22 cellular contexts compared by ENCODE assay signal in the genomic region with DNA sequence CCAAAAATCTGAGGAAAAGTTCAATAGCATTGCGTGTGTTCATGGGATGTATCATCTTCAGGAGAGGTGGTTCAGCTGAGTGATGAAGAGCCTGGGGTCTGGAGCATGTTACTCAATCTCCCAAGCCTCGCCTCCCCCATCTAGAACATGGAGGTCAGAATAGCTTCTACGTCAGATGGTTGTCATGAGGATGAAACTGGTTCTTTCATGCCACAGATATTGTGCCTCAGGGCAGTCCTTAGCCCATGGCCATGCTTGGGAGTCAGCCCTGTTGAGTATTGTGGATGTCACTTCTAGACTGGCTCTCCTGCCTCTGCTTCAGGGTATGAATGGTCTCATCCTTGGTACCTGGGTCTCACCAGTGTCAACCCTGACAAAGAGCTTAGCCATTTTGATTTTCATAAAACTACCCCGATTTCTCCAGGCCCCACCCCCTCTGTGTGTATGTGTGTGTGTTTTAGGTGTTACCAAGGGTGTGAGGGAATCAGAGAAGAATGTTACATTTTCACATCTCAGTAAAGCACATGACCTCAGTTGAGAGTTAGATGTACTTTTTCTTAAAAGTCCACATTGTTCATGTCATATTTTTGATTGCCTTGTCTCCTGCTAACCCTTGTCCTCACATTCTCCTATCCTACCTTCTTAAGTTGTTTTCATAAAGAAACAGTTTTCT.
DNase-seq lines count a peak whose midpoint lies in the region; ATAC-seq and TF ChIP-seq lines count a peak whose summit lies in the region.
"Had no signal": no experiment of that assay in that cellular context is flagged by ENCODE, and none has a peak within 500 bp of the region (broad histone marks: within the 10 kb centered on the region; RNA-seq: fewer than 3 reads in every experiment).

No MANE protein-coding gene starts in this region.

- H3K9me3 ChIP-seq in mammary epithelial cell (replicated peaks; ENCODE audit: insufficient read depth, low read length) (no peaks in the 10 kb centered on the region), esophagus squamous epithelium (no peaks in the 10 kb centered on the region), neural cell (ENCODE audit: low read length) (no peaks in the 10 kb centered on the region), transverse colon (no peaks in the 10 kb centered on the region)

- H2AFZ ChIP-seq in mammary epithelial cell (ENCODE audit: low read depth, low read length) (peak overlapping the region; percentile 25), neural cell (ENCODE audit: low read depth, low read length) (no peak overlapping the region)
- H2AFZ ChIP-seq: PC-9 had no signal

- no peaks in the 10 kb centered on the region for H3K79me2 ChIP-seq in mammary epithelial cell (ENCODE audit: insufficient read depth, low read length)
- H3K79me2 ChIP-seq in neural cell (replicated peaks; ENCODE audit: insufficient read depth, low read length): no peaks in the 10 kb centered on the region

- no peaks in the 10 kb centered on the region for H3K9me2 ChIP-seq in neural cell (ENCODE audit: insufficient read depth, low read length)

- TF ChIP-seq CTCF in mammary epithelial cell (conservative IDR thresholded peaks at IDR 0.05 in 1 of 2, IDR thresholded peaks at IDR 0.05 in 1 of 2; ENCODE audit: extremely low read depth in 1 of 2, insufficient read depth in 1 of 2, low read depth in 1 of 2, low read length in 2 of 2) (no peak), esophagus squamous epithelium (IDR thresholded peaks at IDR 0.05) (no peak), neural cell (IDR thresholded peaks at IDR 0.05; ENCODE audit: poor library complexity, severe bottlenecking) (no peak), transverse colon (IDR thresholded peaks at IDR 0.05) (no peak)

- no peaks in the 10 kb centered on the region for H3K4me1 Mint-ChIP-seq in activated T-cell treated with anti-CD3 and anti-CD28 coated beads, Interleukin-2, amount 50 U/mL, for 24 hours (ENCODE audit: low read depth)

- DNase-seq in mammary epithelial cell: no peak
- no peak for DNase-seq in esophagus squamous epithelium (lab: John Stamatoyannopoulos, UW)
- DNase-seq in transverse colon: no peak
- no peak for DNase-seq in C1 segment of cervical spinal cord (lab: John Stamatoyannopoulos, UW)
- DNase-seq in activated gamma-delta T cell treated with Interleukin-2 at 50 U/mL for 16 hours: no peak
- DNase-seq in activated T-cell treated with anti-CD3 and anti-CD28 coated beads, Interleukin-2, amount 50 U/mL, for 24 hours: no peak
- DNase-seq: DMS79 treated with DMSO at 0.1 percent for 48 hours, H7, HFFc6, KBM-7, MV-4-11, NCI-H1694 treated with DMSO at 0.1 percent for 48 hours, NCI-H226, NCI-H524, NCI-H82, PC-9, SIG-M5 had no signal

- no TSS peak for BruUV-seq in mammary epithelial cell (replicated peaks; lab: Mats Ljungman, UMichigan)

- 97% methylated on average over 4 of the region's 4 CpGs for WGBS in mammary epithelial cell (ENCODE audit: low coverage, missing lambda C conversion rate)
- WGBS in esophagus squamous epithelium, 2 donors: 93 to 97% methylated on average over 4 of the region's 4 CpGs
- 82 to 100% methylated on average over 1 to 4 of the region's 4 CpGs for WGBS in transverse colon (ENCODE audit: low coverage in 1 of 2), 2 donors

- H3K36me3 Mint-ChIP-seq in activated T-cell treated with anti-CD3 and anti-CD28 coated beads, Interleukin-2, amount 50 U/mL, for 24 hours (ENCODE audit: low read depth): no peaks in the 10 kb centered on the region

- dilution Hi-C loops in mammary epithelial cell (cut with HindIII; ENCODE audit: low sequenced_read_pairs): no loop called here

- H3K27ac Mint-ChIP-seq in activated T-cell treated with anti-CD3 and anti-CD28 coated beads, Interleukin-2, amount 50 U/mL, for 24 hours: no peak overlapping the region
- H3K27ac Mint-ChIP-seq: HFFc6 had no signal

- no peak for TF ChIP-seq RAD21 in neural cell (conservative IDR thresholded peaks at IDR 0.05)

- H3K9ac ChIP-seq in mammary epithelial cell (ENCODE audit: insufficient read depth, low read length) (no peak overlapping the region), neural cell (ENCODE audit: low read length) (no peak overlapping the region)

- no peak overlapping the region for H3K4me2 ChIP-seq in mammary epithelial cell (ENCODE audit: insufficient read depth, low read depth, low read length)
- H3K4me2 ChIP-seq in neural cell (ENCODE audit: low read length): no peak overlapping the region
- H3K4me2 ChIP-seq: PC-9 had no signal

- H3K9me3 Mint-ChIP-seq in activated T-cell treated with anti-CD3 and anti-CD28 coated beads, Interleukin-2, amount 50 U/mL, for 24 hours: no peaks in the 10 kb centered on the region
- H3K9me3 Mint-ChIP-seq: HFFc6 had no signal

- no peaks in the 10 kb centered on the region for H4K20me1 ChIP-seq in mammary epithelial cell (ENCODE audit: insufficient read depth, low read length)
- no peaks in the 10 kb centered on the region for H4K20me1 ChIP-seq in neural cell (ENCODE audit: insufficient read depth)

- H3K4me3 Mint-ChIP-seq in activated T-cell treated with anti-CD3 and anti-CD28 coated beads, Interleukin-2, amount 50 U/mL, for 24 hours: no peak overlapping the region
- H3K4me3 Mint-ChIP-seq: HFFc6 had no signal

- H3K27me3 ChIP-seq in mammary epithelial cell (ENCODE audit: insufficient read depth, low read length) (no peaks in the 10 kb centered on the region), esophagus squamous epithelium (no peaks in the 10 kb centered on the region), neural cell (ENCODE audit: insufficient read depth, low read depth, low read length) (no peaks in the 10 kb centered on the region), transverse colon (no peaks in the 10 kb centered on the region)

- in situ Hi-C loops in mammary epithelial cell (cut with MboI; ENCODE audit: low sequenced_read_pairs in 2 of 2) (no loop called here), transverse colon (cut with MboI; ENCODE audit: low pct_ligation_motif_present in 1 of 4, low pct_unique_long_range_greater_than_20kb in 1 of 4, low sequenced_read_pairs in 3 of 4) (no loop called here)

- H3K4me3 ChIP-seq in mammary epithelial cell (replicated peaks in 1 of 3; ENCODE audit: insufficient read depth in 1 of 3, low read depth in 2 of 3, low read length in 3 of 3): no peak overlapping the region
- H3K4me3 ChIP-seq in esophagus squamous epithelium: no peak overlapping the region
- no peak overlapping the region for H3K4me3 ChIP-seq in neural cell (ENCODE audit: low read length)
- H3K4me3 ChIP-seq in transverse colon: no peak overlapping the region
- H3K4me3 ChIP-seq: PC-9 had no signal

- peaks cover 4% of the 10 kb centered on the region for H3K27me3 Mint-ChIP-seq in activated T-cell treated with anti-CD3 and anti-CD28 coated beads, Interleukin-2, amount 50 U/mL, for 24 hours

- H3K36me3 ChIP-seq in mammary epithelial cell (ENCODE audit: insufficient read depth, low read length) (no peaks in the 10 kb centered on the region), esophagus squamous epithelium (no peaks in the 10 kb centered on the region), neural cell (ENCODE audit: insufficient read depth, low read length) (no peaks in the 10 kb centered on the region), transverse colon (no peaks in the 10 kb centered on the region)

- no peaks in the 10 kb centered on the region for H3F3A ChIP-seq in neural cell (ENCODE audit: insufficient read depth, low read length, poor library complexity, severe bottlenecking)

- CTCF ChIA-PET in mammary epithelial cell (lab: Charles Lee; ENCODE audit: low non-redundant PET): no interaction called here

- ATAC-seq in GM21717 (IDR thresholded peaks at IDR 0.05; ENCODE audit: unreplicated experiment): no peak
- ATAC-seq: HepG2 had no signal

- H3K27ac ChIP-seq in mammary epithelial cell (ENCODE audit: insufficient read depth, low read depth, low read length): no peak overlapping the region
- peak overlapping the region in 3 of 4 donors; percentile 57 to 75 (median 64) for H3K27ac ChIP-seq in esophagus squamous epithelium
- H3K27ac ChIP-seq in neural cell (ENCODE audit: low read length): peak overlapping the region; percentile 50
- H3K27ac ChIP-seq in transverse colon: peak overlapping the region in 3 of 4 donors; percentile 27 to 82 (median 78)
- H3K27ac ChIP-seq: C4-2B, PC-9, RWPE1 had no signal

- H3K4me1 ChIP-seq in mammary epithelial cell (ENCODE audit: insufficient read depth, low read length) (peaks cover 6% of the 10 kb centered on the region), esophagus squamous epithelium (peaks cover 0 to 47% (median 17%) of the 10 kb centered on the region in 3 donors), transverse colon (peaks cover 0 to 19% (median 8%) of the 10 kb centered on the region in 4 donors)

- intact Hi-C loops in mammary epithelial cell (cut with micrococcal nuclease): no loop called here
- intact Hi-C loops in esophagus squamous epithelium (cut with DNase I): no loop called here
- intact Hi-C loops in transverse colon (cut with DNase I; ENCODE audit: low total_unique reads): no loop called here

- TF ChIP-seq POLR2A in esophagus squamous epithelium (IDR thresholded peaks at IDR 0.05): no peak
- no peak for TF ChIP-seq POLR2A in transverse colon (IDR thresholded peaks at IDR 0.05)

- no peak for TF ChIP-seq EP300 in neural cell (conservative IDR thresholded peaks at IDR 0.05; ENCODE audit: poor library complexity, severe bottlenecking)
- TF ChIP-seq EP300 in transverse colon (IDR thresholded peaks at IDR 0.05; ENCODE audit: low read depth): no peak

TF ChIP-seq in neural cell, 6 proteins besides CTCF, POLR2A, EP300 and RAD21 (continues in another document):
- TF ChIP-seq TAF1 (IDR thresholded peaks at IDR 0.05; ENCODE audit: low read depth): no peak
